Comparison of ENCODE assay signal across 23 cellular contexts in genomic region chr3:64664397-64664796, GRCh38. TPM values are rescaled to one million over a fixed set of nuclear protein-coding genes. Genes with fewer than 3 reads are reported as not detected.
"Had no signal": no experiment of that assay in that cellular context is flagged by ENCODE, and none has a peak within 500 bp of the region (broad histone marks: within the 10 kb centered on the region; RNA-seq: fewer than 3 reads in every experiment).

No MANE protein-coding gene starts in this region.

- H3K27me3 Mint-ChIP-seq: progenitor cell of endocrine pancreas; stimulated activated naive CD8-positive, alpha-beta T cell treated with anti-CD3 and anti-CD28 coated beads, Interleukin-15, Interleukin-2, amounts not matched to agents 100 ng/mL and 50 ng/mL, for 24 hours had no signal

- H3K27me3 ChIP-seq: left lung, ovary, right lobe of liver, spleen, suprapubic skin, tibial artery, upper lobe of right lung had no signal

- H3K4me1 Mint-ChIP-seq: naive thymus-derived CD8-positive, alpha-beta T cell; stimulated activated effector memory CD8-positive, alpha-beta T cell treated with anti-CD3 and anti-CD28 coated beads, Interleukin-12 subunit alpha, Interleukin-12 subunit beta, amount 100 ng/mL, for 72 hours had no signal

- H3K4me1 ChIP-seq: lower lobe of right lung, right lobe of liver, suprapubic skin had no signal

- H3K4me3 ChIP-seq: left lung, lower lobe of right lung, ovary, right lobe of liver, spleen, suprapubic skin, tibial artery, upper lobe of right lung had no signal

- H3K36me3 ChIP-seq: lower lobe of right lung, ovary, right lobe of liver, spleen, suprapubic skin, thoracic aorta, tibial artery, upper lobe of right lung had no signal

- ATAC-seq: left colon; left lung; lower lobe of right lung; naive thymus-derived CD8-positive, alpha-beta T cell; right lobe of liver; stimulated activated effector memory CD8-positive, alpha-beta T cell treated with anti-CD3 and anti-CD28 coated beads, Interleukin-12 subunit alpha, Interleukin-12 subunit beta, amount 100 ng/mL, for 72 hours; upper lobe of right lung had no signal

- H3K36me3 Mint-ChIP-seq: stimulated activated effector memory CD8-positive, alpha-beta T cell treated with anti-CD3 and anti-CD28 coated beads, Interleukin-12 subunit alpha, Interleukin-12 subunit beta, amount 100 ng/mL, for 72 hours had no signal

- DNase-seq: hippocampal formation; left colon; left lung; lower lobe of right lung; mammary epithelial cell; mesenchymal stem cell; naive thymus-derived CD8-positive, alpha-beta T cell; ovary; right lobe of liver; small intestine; spleen; stimulated activated CD4-positive, alpha-beta T cell treated with anti-CD3 and anti-CD28 coated beads, Interleukin-4, amount 100 ng/mL, for 24 hours; stimulated activated naive CD4-positive, alpha-beta T cell; tibial artery; trophoblast cell; upper lobe of right lung had no signal

- H3K27ac ChIP-seq: left lung, lower lobe of right lung, ovary, right lobe of liver, spleen, suprapubic skin, upper lobe of right lung had no signal

- FAIRE-seq: keratinocyte, small intestine, urothelium cell line had no signal

- H3K27ac Mint-ChIP-seq: naive thymus-derived CD8-positive, alpha-beta T cell; progenitor cell of endocrine pancreas; stimulated activated effector memory CD8-positive, alpha-beta T cell treated with anti-CD3 and anti-CD28 coated beads, Interleukin-12 subunit alpha, Interleukin-12 subunit beta, amount 100 ng/mL, for 72 hours; stimulated activated naive CD8-positive, alpha-beta T cell treated with anti-CD3 and anti-CD28 coated beads, Interleukin-15, Interleukin-2, amounts not matched to agents 100 ng/mL and 50 ng/mL, for 24 hours had no signal

- H3K9me3 ChIP-seq: left lung, lower lobe of right lung, ovary, right lobe of liver, suprapubic skin, thoracic aorta, tibial artery, upper lobe of right lung had no signal

- H3K4me3 Mint-ChIP-seq: naive thymus-derived CD8-positive, alpha-beta T cell; stimulated activated effector memory CD8-positive, alpha-beta T cell treated with anti-CD3 and anti-CD28 coated beads, Interleukin-12 subunit alpha, Interleukin-12 subunit beta, amount 100 ng/mL, for 72 hours; stimulated activated naive CD8-positive, alpha-beta T cell treated with anti-CD3 and anti-CD28 coated beads, Interleukin-15, Interleukin-2, amounts not matched to agents 100 ng/mL and 50 ng/mL, for 24 hours had no signal

RNA-seq across cellular contexts. Expression of gene ADAMTS9, which starts 23.4 kb away (rescaled TPM):
- total RNA-seq: naive thymus-derived CD8-positive, alpha-beta T cell had no signal
- polyA plus RNA-seq: naive thymus-derived CD8-positive, alpha-beta T cell had no signal
